Comparison of ENCODE assay signal across 8 cellular contexts in genomic region chr15:75639709-75640482, GRCh38. TPM values are rescaled to one million over a fixed set of nuclear protein-coding genes. Genes with fewer than 3 reads are reported as not detected.
DNase-seq lines count a peak whose midpoint lies in the region; FAIRE-seq and TF ChIP-seq lines count a peak whose summit lies in the region.

Gene IMP3 (minus strand): TSS chr15:75640224. CDS start chr15:75640168, 56 bp downstream.

- peaks cover 20% of the 10 kb centered on the region for H3K36me3 Mint-ChIP-seq in activated naive CD4-positive, alpha-beta T cell treated with anti-CD3 and anti-CD28 coated beads for 36 hours (ENCODE audit: low read depth)

- peaks cover 4% of the 10 kb centered on the region for H3K27me3 ChIP-seq in neutrophil

- no peak for TF ChIP-seq CTCF in HFF-Myc (IDR thresholded peaks at IDR 0.05; ENCODE audit: low read depth, low read length, missing control alignments)
- peak; percentile 30 for TF ChIP-seq CTCF in neutrophil (IDR thresholded peaks at IDR 0.05)

- H3K27me3 Mint-ChIP-seq in activated naive CD4-positive, alpha-beta T cell treated with anti-CD3 and anti-CD28 coated beads for 36 hours (ENCODE audit: low read depth), result no peaks in the 10 kb centered on the region

- no peaks in the 10 kb centered on the region for H3K36me3 ChIP-seq in neutrophil

- CTCF ChIA-PET in activated naive CD4-positive, alpha-beta T cell treated with anti-CD3 and anti-CD28 coated beads for 36 hours (lab: Charles Lee), result interaction anchor here (0.7 to 3.9 kb wide), 13 partner anchors 13 to 272 kb away, joined by 3 to 38 read pairs (median 4); partner anchors contain the start of genes MAN2C1 and SNUPN

- no peaks in the 10 kb centered on the region for H3K9me3 Mint-ChIP-seq in activated naive CD4-positive, alpha-beta T cell treated with anti-CD3 and anti-CD28 coated beads for 36 hours

- peaks cover 30% of the 10 kb centered on the region for H3K4me1 Mint-ChIP-seq in activated naive CD4-positive, alpha-beta T cell treated with anti-CD3 and anti-CD28 coated beads for 36 hours (ENCODE audit: low read depth)

- H3K4me3 Mint-ChIP-seq in activated naive CD4-positive, alpha-beta T cell treated with anti-CD3 and anti-CD28 coated beads for 36 hours, result peak within 1 kb of the TSS; percentile 95

- DNase-seq in GM03348 (ENCODE audit: low spot score) (peak; percentile 97), HFF-Myc (ENCODE audit: extremely low read depth, low read depth) (peak; percentile 92), NAMALWA (ENCODE audit: low spot score) (peak; percentile 99), SK-N-DZ (ENCODE audit: low spot score) (peak; percentile 98), frontal cortex (ENCODE audit: low spot score in 2 of 2) (peak; percentile 96), substantia nigra (lab: John Stamatoyannopoulos, UW) (peak; percentile 72 to 98 (median 93))
- DNase-seq in activated naive CD4-positive, alpha-beta T cell treated with anti-CD3 and anti-CD28 coated beads for 36 hours, result peak; percentile 97

- intact Hi-C loops in activated naive CD4-positive, alpha-beta T cell treated with anti-CD3 and anti-CD28 coated beads for 36 hours (cut with micrococcal nuclease), result loop anchor here (1.0 to 5.0 kb wide), 9 partner anchors 15 to 617 kb away; partner anchors contain the start of genes C15orf39, MAN2C1, NEIL1 and PPCDC

- peak within 1 kb of the TSS; percentile 91 for H3K27ac Mint-ChIP-seq in activated naive CD4-positive, alpha-beta T cell treated with anti-CD3 and anti-CD28 coated beads for 36 hours

- H3K4me3 ChIP-seq in HFF-Myc (replicated peaks; ENCODE audit: low read depth, low read length) (peak within 1 kb of the TSS; percentile 100), neutrophil (ENCODE audit: low read depth in 1 of 2, low read length in 1 of 2) (peak within 1 kb of the TSS; percentile 79 to 97)

- H3K9me3 ChIP-seq in neutrophil, result no peaks in the 10 kb centered on the region

- peaks cover 26 to 28% of the 10 kb centered on the region in 2 experiments for H3K4me1 ChIP-seq in neutrophil (ENCODE audit: control insufficient read depth in 1 of 2, insufficient read depth in 1 of 2, low read depth in 1 of 2, low read length in 1 of 2)

- H3K27ac ChIP-seq in neutrophil (peak within 1 kb of the TSS; percentile 80), substantia nigra (ENCODE audit: low read depth, low read length, poor library complexity, severe bottlenecking) (peak within 1 kb of the TSS; percentile 94)

- no peak for FAIRE-seq in frontal cortex (lab: Jason Lieb, UNC)

RNA-seq across cellular contexts. Expression of gene IMP3, which starts in this region (rescaled TPM):
- polyA plus RNA-seq in SK-N-DZ (2014; cell fraction: cytosol; rRNA removed), result 206 and 226 TPM in 2 replicates
- polyA plus RNA-seq in SK-N-DZ (2014; cell fraction: nucleus; rRNA removed), result 135 and 163 TPM in 2 replicates
- total RNA-seq in activated naive CD4-positive, alpha-beta T cell treated with anti-CD3 and anti-CD28 coated beads for 36 hours, result 10 to 100 TPM; 46.1 to 46.8 TPM
- 43.6 TPM for total RNA-seq in frontal cortex

Comparison
In these comparisons a context has a peak if more than half of its experiments do, and no peak if none do; other contexts are left out.
1. Peak in every context shown above with its lines: DNase-seq, H3K4me3 ChIP-seq and H3K27ac ChIP-seq.